1 cellular context compared by ENCODE assay signal in the genomic region with DNA sequence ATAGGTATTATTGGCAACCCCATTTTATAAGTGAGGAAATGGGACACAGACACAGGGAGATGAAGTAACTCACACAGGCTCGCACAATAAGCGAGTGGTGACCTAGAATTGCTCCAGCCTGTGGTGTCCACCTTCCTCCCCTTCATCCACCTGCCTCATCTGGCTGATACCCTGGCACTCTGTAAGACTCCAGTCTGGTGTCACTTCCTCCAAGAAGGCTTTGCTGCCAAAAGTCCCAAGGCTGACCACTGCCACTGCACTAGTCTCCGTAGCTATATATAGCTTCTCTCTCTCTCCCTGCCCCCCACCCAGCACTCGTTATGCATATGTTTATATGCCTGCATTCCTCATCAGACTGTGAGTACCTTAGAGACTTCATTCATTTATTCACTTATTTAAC.
TF ChIP-seq lines count a peak whose summit lies in the region.

No MANE protein-coding gene starts in this region.

TF ChIP-seq in IMR-90, 13 proteins besides CTCF, POLR2A, EP300 and RAD21 (continued from another document):
- no peak for TF ChIP-seq USF2 (IDR thresholded peaks at IDR 0.05; ENCODE audit: low read depth, low read length)
- no peak for TF ChIP-seq MXI1 (IDR thresholded peaks at IDR 0.05; ENCODE audit: borderline replicate concordance, low read depth, low read length)
